In the genomic region with DNA sequence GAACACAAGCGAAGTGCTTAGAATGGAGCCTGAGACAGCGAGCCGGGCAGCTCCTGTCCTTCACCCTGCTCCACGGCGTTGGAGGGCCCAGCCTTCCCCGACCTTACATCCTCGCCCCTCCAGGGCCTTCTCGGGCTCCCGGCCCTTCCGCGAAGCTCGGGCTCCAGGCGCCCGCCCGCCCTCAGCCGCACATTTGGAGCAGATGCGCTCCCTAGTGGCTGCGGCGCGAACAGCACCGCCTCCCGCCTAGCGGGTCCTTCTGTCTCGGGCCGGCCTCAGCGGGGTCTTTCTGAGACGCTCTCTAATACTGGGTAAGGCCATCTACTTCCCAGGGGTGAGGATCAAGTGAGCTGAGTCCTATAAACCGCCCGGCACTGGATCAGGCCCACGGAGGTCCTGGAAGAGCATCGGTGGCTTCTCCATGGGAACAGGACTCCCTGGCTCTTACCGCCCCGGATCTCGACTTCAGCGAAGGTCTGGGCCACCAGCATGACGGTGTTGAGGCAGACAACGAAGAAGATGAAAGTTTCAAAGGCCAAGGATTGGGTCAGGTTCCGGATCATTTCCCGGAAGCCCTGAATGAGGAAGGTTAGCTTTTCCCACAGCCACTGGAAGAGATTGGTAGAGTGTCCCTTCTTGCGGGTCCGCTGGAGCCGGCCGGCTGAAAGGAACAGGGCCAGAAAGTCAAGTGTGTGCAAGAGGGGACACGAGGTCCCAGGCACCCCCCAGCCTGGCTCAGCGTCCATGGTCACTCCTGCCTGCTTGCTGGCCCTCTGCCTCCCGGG, we compare ENCODE assay signal across 8 cellular contexts. TPM values are rescaled to one million over a fixed set of nuclear protein-coding genes. Genes with fewer than 3 reads are reported as not detected.
DNase-seq lines count a peak whose midpoint lies in the region; ATAC-seq lines count a peak whose summit lies in the region.

No MANE protein-coding gene starts in this region.

- H3K9me3 Mint-ChIP-seq in activated CD4-positive, alpha-beta memory T cell treated with anti-CD3 and anti-CD28 coated beads, Interleukin-2, amount 10 ng/mL, durations not matched to agents 7 days and 5 days = no peaks in the 10 kb centered on the region

- H3K4me1 Mint-ChIP-seq in activated CD4-positive, alpha-beta memory T cell treated with anti-CD3 and anti-CD28 coated beads, Interleukin-2, amount 10 ng/mL, durations not matched to agents 7 days and 5 days = peaks cover 21% of the 10 kb centered on the region

- no peak overlapping the region for H3K4me3 Mint-ChIP-seq in activated CD4-positive, alpha-beta memory T cell treated with anti-CD3 and anti-CD28 coated beads, Interleukin-2, amount 10 ng/mL, durations not matched to agents 7 days and 5 days

- ATAC-seq in GM18520 (IDR thresholded peaks at IDR 0.05; ENCODE audit: unreplicated experiment) = no peak

- DNase-seq in AG08396 (ENCODE audit: low spot score) (peak; percentile 90), GM19240 (ENCODE audit: insufficient read length, low spot score) (peak; percentile 85), NCI-H510A treated with DMSO at 0.1 percent for 48 hours (lab: John Stamatoyannopoulos, UW) (peak; percentile 65), medulla oblongata (ENCODE audit: extremely low spot score) (peak; percentile 64)
- DNase-seq in activated CD4-positive, alpha-beta memory T cell treated with anti-CD3 and anti-CD28 coated beads, Interleukin-2, amount 10 ng/mL, durations not matched to agents 7 days and 5 days = peak; percentile 80
- peak; percentile 68 for DNase-seq in effector CD4-positive, alpha-beta T cell
- DNase-seq in stimulated activated CD8-positive, alpha-beta memory T cell treated with anti-CD3 and anti-CD28 coated beads, Interleukin-15, amount 100 ng/mL, for 4 hours (ENCODE audit: low read depth in 2 of 2) = peak; percentile 23 to 52

- CTCF ChIA-PET in activated CD4-positive, alpha-beta memory T cell treated with anti-CD3 and anti-CD28 coated beads, Interleukin-2, amount 10 ng/mL, durations not matched to agents 7 days and 5 days (lab: Charles Lee) = interaction anchor here (0.5 to 2.6 kb wide), 37 partner anchors 9 to 384 kb away, joined by 3 to 26 read pairs (median 4); partner anchors contain the start of genes BANF1, CCDC85B, CST6 and EIF1AD

- H3K27ac Mint-ChIP-seq in activated CD4-positive, alpha-beta memory T cell treated with anti-CD3 and anti-CD28 coated beads, Interleukin-2, amount 10 ng/mL, durations not matched to agents 7 days and 5 days = no peak overlapping the region

- POLR2A ChIA-PET in activated CD4-positive, alpha-beta memory T cell treated with anti-CD3 and anti-CD28 coated beads, Interleukin-2, amount 10 ng/mL, durations not matched to agents 7 days and 5 days (lab: Charles Lee) = interaction anchor here (0.6 to 2.3 kb wide), 9 partner anchors 11 to 311 kb away, joined by 3 to 9 read pairs (median 4); partner anchors contain the start of genes BANF1, CCDC85B, CST6 and EIF1AD

- peaks cover 9% of the 10 kb centered on the region for H3K27me3 Mint-ChIP-seq in activated CD4-positive, alpha-beta memory T cell treated with anti-CD3 and anti-CD28 coated beads, Interleukin-2, amount 10 ng/mL, durations not matched to agents 7 days and 5 days

- H3K36me3 Mint-ChIP-seq in activated CD4-positive, alpha-beta memory T cell treated with anti-CD3 and anti-CD28 coated beads, Interleukin-2, amount 10 ng/mL, durations not matched to agents 7 days and 5 days (ENCODE audit: low read depth) = no peaks in the 10 kb centered on the region

RNA-seq across cellular contexts. Expression of gene CATSPER1, which starts 3.7 kb away (rescaled TPM):
- under 1 TPM; 0.33 to 0.58 TPM for total RNA-seq in activated CD4-positive, alpha-beta memory T cell treated with anti-CD3 and anti-CD28 coated beads, Interleukin-2, amount 10 ng/mL, durations not matched to agents 7 days and 5 days

RNA-seq across cellular contexts. Expression of gene CST6, which starts 10.8 kb away (rescaled TPM):
- under 1 TPM; 0.30 to 0.65 TPM for total RNA-seq in activated CD4-positive, alpha-beta memory T cell treated with anti-CD3 and anti-CD28 coated beads, Interleukin-2, amount 10 ng/mL, durations not matched to agents 7 days and 5 days

RNA-seq across cellular contexts. Expression of gene BANF1, which starts 20.3 kb away (rescaled TPM):
- 100 to 1,000 TPM; 191 to 196 TPM for total RNA-seq in activated CD4-positive, alpha-beta memory T cell treated with anti-CD3 and anti-CD28 coated beads, Interleukin-2, amount 10 ng/mL, durations not matched to agents 7 days and 5 days

RNA-seq across cellular contexts. Expression of gene EIF1AD, which starts 20.6 kb away (rescaled TPM):
- total RNA-seq in activated CD4-positive, alpha-beta memory T cell treated with anti-CD3 and anti-CD28 coated beads, Interleukin-2, amount 10 ng/mL, durations not matched to agents 7 days and 5 days = 10 to 100 TPM; 43.6 to 45.9 TPM

RNA-seq across cellular contexts. Expression of gene GAL3ST3, which starts 26.4 kb away (rescaled TPM):
- total RNA-seq in activated CD4-positive, alpha-beta memory T cell treated with anti-CD3 and anti-CD28 coated beads, Interleukin-2, amount 10 ng/mL, durations not matched to agents 7 days and 5 days = not detected

Comparison
In these comparisons a context has a peak if more than half of its experiments do, and no peak if none do; other contexts are left out.
1. DNase-seq: peak in every context shown above with its lines; median percentile 90 in AG08396; 85 in GM19240; 80 in activated CD4-positive, alpha-beta memory T cell treated with anti-CD3 and anti-CD28 coated beads, Interleukin-2, amount 10 ng/mL, durations not matched to agents 7 days and 5 days; 68 in effector CD4-positive, alpha-beta T cell; 65 in NCI-H510A treated with DMSO at 0.1 percent for 48 hours; 64 in medulla oblongata; 38 in stimulated activated CD8-positive, alpha-beta memory T cell treated with anti-CD3 and anti-CD28 coated beads, Interleukin-15, amount 100 ng/mL, for 4 hours.